Comparison of ENCODE assay signal across 32 cellular contexts in genomic region chr10:112241651-112242341, GRCh38. TPM values are rescaled to one million over a fixed set of nuclear protein-coding genes. Genes with fewer than 3 reads are reported as not detected.
A peak's percentile ranks its signal among the peaks of the same experiment; 100 is the strongest.
DNase-seq lines count a peak whose midpoint lies in the region; ATAC-seq, FAIRE-seq and TF ChIP-seq lines count a peak whose summit lies in the region.
"Had no signal": no experiment of that assay in that cellular context is flagged by ENCODE, and none has a peak within 500 bp of the region (broad histone marks: within the 10 kb centered on the region; RNA-seq: fewer than 3 reads in every experiment).

No MANE protein-coding gene starts in this region.

- H3K23ac ChIP-seq in H1 (ENCODE audit: insufficient read length) = no peak overlapping the region

- H3K4me3 ChIP-seq in body of pancreas (no peak overlapping the region), H1 (ENCODE audit: extremely low read depth in 1 of 4, insufficient read depth in 2 of 4, low read depth in 3 of 4, low read length in 4 of 4) (no peak overlapping the region), thyroid gland (replicated peaks in 1 of 3) (no peak overlapping the region)
- H3K4me3 ChIP-seq: BLaER1, GM12878 had no signal

- H2AFZ ChIP-seq in H1 (ENCODE audit: low read length) = no peak overlapping the region

- no peaks in the 10 kb centered on the region for H3K36me3 ChIP-seq in body of pancreas (replicated peaks in 1 of 2; ENCODE audit: insufficient read depth in 1 of 2, low read depth in 2 of 2)
- no peaks in the 10 kb centered on the region for H3K36me3 ChIP-seq in H1 (ENCODE audit: control insufficient read depth in 2 of 4, insufficient read depth in 4 of 4, low read length in 3 of 4)
- no peaks in the 10 kb centered on the region for H3K36me3 ChIP-seq in thyroid gland
- H3K36me3 ChIP-seq: BE2C had no signal

- TF ChIP-seq POLR2A in body of pancreas (IDR thresholded peaks at IDR 0.05) (no peak), H1 (IDR thresholded peaks at IDR 0.05; ENCODE audit: control extremely low read depth in 1 of 2, low read depth in 2 of 2, low read length in 2 of 2) (no peak), thyroid gland (IDR thresholded peaks at IDR 0.05) (no peak), GM18505 (IDR thresholded peaks at IDR 0.05; ENCODE audit: borderline replicate concordance, extremely low read depth, insufficient read depth, insufficient read length) (no peak)

- H4K5ac ChIP-seq in H1 (ENCODE audit: insufficient read length, low read depth, low read length) = no peak overlapping the region

- CTCF ChIA-PET in H1 (lab: Charles Lee; ENCODE audit: partially characterized antibody) = no interaction called here

- peaks cover 0 to 14% (median 0%) of the 10 kb centered on the region in 3 donors for H3K9me3 ChIP-seq in body of pancreas
- H3K9me3 ChIP-seq in H1 (ENCODE audit: insufficient read depth in 2 of 2, low read depth in 1 of 2, low read length in 1 of 2) = peaks cover 3% of the 10 kb centered on the region in 2 experiments; a peak in 2 of 4 replicates
- H3K9me3 ChIP-seq in thyroid gland = no peaks in the 10 kb centered on the region
- H3K9me3 ChIP-seq: BE2C had no signal

- H3K23me2 ChIP-seq in H1 (ENCODE audit: low read depth, low read length) = no peaks in the 10 kb centered on the region

- TF ChIP-seq EP300 in H1 (IDR thresholded peaks at IDR 0.05; ENCODE audit: borderline replicate concordance in 1 of 2, low read depth in 2 of 2, low read length in 2 of 2) = no peak

- H3K79me2 ChIP-seq in H1 (ENCODE audit: control insufficient read depth in 1 of 2, insufficient read depth in 2 of 2, low read length in 2 of 2) = no peaks in the 10 kb centered on the region

- H3K9ac ChIP-seq in H1 (replicated peaks in 1 of 4; ENCODE audit: extremely low read depth in 1 of 4, low read depth in 3 of 4, low read length in 3 of 4) = no peak overlapping the region
- H3K9ac ChIP-seq: BLaER1 had no signal

- peak overlapping the region in 1 of 4 donors; percentile 42 for H3K27ac ChIP-seq in body of pancreas
- H3K27ac ChIP-seq in H1 (ENCODE audit: low read depth, low read length) = no peak overlapping the region
- H3K27ac ChIP-seq in thyroid gland = peak overlapping the region in 2 of 3 donors; percentile 2 to 50
- H3K27ac ChIP-seq: BLaER1 had no signal

- H2AK5ac ChIP-seq in H1 (ENCODE audit: low read depth, low read length) = no peak overlapping the region

- no peaks in the 10 kb centered on the region for H3K4me1 ChIP-seq in body of pancreas
- no peaks in the 10 kb centered on the region for H3K4me1 ChIP-seq in H1 (replicated peaks in 1 of 4; ENCODE audit: control insufficient read depth in 3 of 4, insufficient read depth in 4 of 4, low read length in 3 of 4)
- H3K4me1 ChIP-seq in thyroid gland = peaks cover 0 to 5% of the 10 kb centered on the region in 2 donors
- H3K4me1 ChIP-seq: BE2C, BLaER1 had no signal

- H3K18ac ChIP-seq in H1 (ENCODE audit: extremely low read depth, low read length) = no peak overlapping the region

- H4K20me1 ChIP-seq in H1 (replicated peaks in 1 of 2; ENCODE audit: control insufficient read depth in 1 of 2, insufficient read depth in 2 of 2, low read length in 2 of 2) = no peaks in the 10 kb centered on the region
- H4K20me1 ChIP-seq: BLaER1 had no signal

- POLR2A ChIA-PET in H1 (lab: Charles Lee; ENCODE audit: partially characterized antibody) = no interaction called here

- H2BK15ac ChIP-seq in H1 (ENCODE audit: low read length) = no peak overlapping the region

- H3K14ac ChIP-seq in H1 (ENCODE audit: insufficient read length) = no peak overlapping the region

- 47 to 49% methylated on average over 2 of the region's 2 CpGs for WGBS in body of pancreas, 2 donors
- 90% methylated on average over 2 of the region's 2 CpGs; no CpG with 5 or more reads in 1 of the 2 experiments for WGBS in H1 (ENCODE audit: extremely low coverage in 1 of 2, insufficient coverage in 1 of 2, insufficient read length in 1 of 2, insufficient replicate concordance in 2 of 2, low coverage in 1 of 2, low lambda C conversion rate in 2 of 2, missing lambda C conversion rate in 1 of 2), 2 experiments
- WGBS in thyroid gland, 2 donors = 47 to 64% methylated on average over 2 of the region's 2 CpGs

- no peak overlapping the region for H4K8ac ChIP-seq in H1 (ENCODE audit: extremely low read depth, insufficient read depth, low read length)

- intact Hi-C loops in body of pancreas (cut with DNase I) = no loop called here
- intact Hi-C loops in thyroid gland (cut with DNase I) = no loop called here
- intact Hi-C loops in head of caudate nucleus (cut with DNase I) = no loop called here

- H3K27me3 ChIP-seq in body of pancreas = no peaks in the 10 kb centered on the region
- H3K27me3 ChIP-seq in H1 (replicated peaks in 1 of 4; ENCODE audit: control insufficient read depth in 3 of 4, extremely low read depth in 1 of 4, insufficient read depth in 3 of 4, low read length in 3 of 4) = no peaks in the 10 kb centered on the region; a peak in 1 of 7 replicates
- no peaks in the 10 kb centered on the region for H3K27me3 ChIP-seq in thyroid gland
- H3K27me3 ChIP-seq: BE2C, BLaER1 had no signal

- H2BK20ac ChIP-seq in H1 (ENCODE audit: low read length) = no peak overlapping the region

- TF ChIP-seq CTCF in body of pancreas (IDR thresholded peaks at IDR 0.05) = no peak
- no peak for TF ChIP-seq CTCF in H1 (IDR thresholded peaks at IDR 0.05; ENCODE audit: control extremely low read depth in 1 of 3, insufficient read depth in 1 of 3, low read depth in 1 of 3, low read length in 3 of 3)
- no peak for TF ChIP-seq CTCF in thyroid gland (IDR thresholded peaks at IDR 0.05)

- H4K91ac ChIP-seq in H1 (replicated peaks; ENCODE audit: insufficient read length, low read length) = no peak overlapping the region

- H2BK120ac ChIP-seq in H1 (replicated peaks; ENCODE audit: low read depth, low read length) = no peak overlapping the region

- DNase-seq in body of pancreas (peak in 1 of 4 donors; percentile 19), H1 (ENCODE audit: low read depth in 1 of 2, low spot score in 2 of 2) (no peak), left lobe of liver (ENCODE audit: low spot score) (no peak), thyroid gland (peak in 1 of 2 donors; percentile 43), activated gamma-delta T cell treated with Interleukin-2 at 50 U/mL for 16 hours (no peak), head of caudate nucleus (no peak)
- DNase-seq: 8988T; ACHN; BE2C; C1 segment of cervical spinal cord; CD4-positive, alpha-beta memory T cell; CD4-positive, CD25-positive, alpha-beta regulatory T cell; CD8-positive, alpha-beta memory T cell; COR-L47; DMS 273 treated with DMSO at 0.1 percent for 48 hours; DMS153; DMS53; DMS79; DND-41; EL; GDM1 had no signal

- ATAC-seq in body of pancreas = peak; percentile 75
- ATAC-seq in left lobe of liver = peak; percentile 52
- no peak for ATAC-seq in GM18505 (IDR thresholded peaks at IDR 0.05; ENCODE audit: unreplicated experiment)
- no peak for ATAC-seq in GM18861 (IDR thresholded peaks at IDR 0.05; ENCODE audit: unreplicated experiment)
- ATAC-seq: GM12878 had no signal

- TF ChIP-seq RAD21 in H1 (IDR thresholded peaks at IDR 0.05 in 1 of 2, conservative IDR thresholded peaks at IDR 0.05 in 1 of 2; ENCODE audit: low read depth in 2 of 2, low read length in 2 of 2) = peak; percentile 10 to 31; a peak in 2 of 4 replicates

- no peak for FAIRE-seq in H1 (lab: Jason Lieb, UNC)
- FAIRE-seq: A204.1, GM12878, GM12892 had no signal

- no peak overlapping the region for H3K56ac ChIP-seq in H1 (replicated peaks; ENCODE audit: insufficient read length, low read depth, low read length)

- H3K4ac ChIP-seq in H1 (replicated peaks; ENCODE audit: insufficient read length, low read depth, low read length) = no peak overlapping the region

- H2BK12ac ChIP-seq in H1 (ENCODE audit: low read depth, low read length) = no peak overlapping the region

- no peak overlapping the region for H2BK5ac ChIP-seq in H1 (ENCODE audit: low read depth, low read length)

- H3K79me1 ChIP-seq in H1 (ENCODE audit: low read depth, low read length) = no peaks in the 10 kb centered on the region

- no peak overlapping the region for H3K4me2 ChIP-seq in H1 (ENCODE audit: insufficient read depth in 1 of 2, low read depth in 2 of 2, low read length in 2 of 2)
- H3K4me2 ChIP-seq: BLaER1 had no signal

TF ChIP-seq in H1, 55 proteins besides CTCF, POLR2A, EP300 and RAD21:
- TF ChIP-seq FOSL1 (IDR thresholded peaks at IDR 0.05; ENCODE audit: insufficient read depth, low read depth, low read length) (no peak), TEAD4 (IDR thresholded peaks at IDR 0.05; ENCODE audit: low read depth, low read length) (no peak), SIX5 (IDR thresholded peaks at IDR 0.05; ENCODE audit: low read depth, low read length) (no peak), SP4 (IDR thresholded peaks at IDR 0.05; ENCODE audit: low read length) (no peak)

RNA-seq across cellular contexts. Expression of gene TECTB, which starts 41.4 kb away (rescaled TPM):
- total RNA-seq in body of pancreas (not detected), left lobe of liver (0.13 TPM), thyroid gland (under 1 TPM; 0.29 to 0.89 (median 0.72) TPM)
- not detected in 2 replicates for total RNA-seq in H1 (2021; fragmentation: NEBNext Ultra II Directional; extraction: Animal tissue kit (Norgen Biotek cat#: 25700))
- not detected in 2 replicates for polyA plus RNA-seq in H1 (2011; rRNA removed)
- polyA plus RNA-seq in H1 (2011; cell fraction: cytosol; rRNA removed) = not detected
- polyA plus RNA-seq in H1 (2011; cell fraction: nucleus; rRNA removed) = not detected
- polyA plus RNA-seq in H1 (2012, experiment 1 of 2) = not detected in 4 replicates
- polyA plus RNA-seq in H1 (2012, experiment 2 of 2) = not detected
- not detected for polyA plus RNA-seq in H1 (2013, experiment 1 of 2)
- not detected for polyA plus RNA-seq in H1 (2013, experiment 2 of 2)
- polyA minus RNA-seq in H1 (2011; rRNA and poly(A)+ RNA removed) = not detected in 2 replicates
- polyA minus RNA-seq in H1 (2011; cell fraction: cytosol; rRNA and poly(A)+ RNA removed) = not detected
- polyA minus RNA-seq in H1 (2011; cell fraction: nucleus; rRNA and poly(A)+ RNA removed) = not detected
- total RNA-seq: A673; CD4-positive, alpha-beta memory T cell; CD4-positive, CD25-positive, alpha-beta regulatory T cell; CD8-positive, alpha-beta memory T cell; Daoy; G401; GM12878 had no signal
- polyA plus RNA-seq: AG04450; CD14-positive monocyte; CD4-positive, alpha-beta memory T cell; CD4-positive, CD25-positive, alpha-beta regulatory T cell; CD8-positive, alpha-beta memory T cell; GM12878 had no signal

RNA-seq across cellular contexts. Expression of gene GPAM, which starts 58.2 kb away (rescaled TPM):
- 10 to 100 TPM in 1 of 2 donors, 1 to 10 TPM in 1; 9.1 to 66.9 TPM for total RNA-seq in body of pancreas
- total RNA-seq in H1 (2021; fragmentation: NEBNext Ultra II Directional; extraction: Animal tissue kit (Norgen Biotek cat#: 25700)) = 15.5 and 18.5 TPM in 2 replicates
- polyA plus RNA-seq in H1 (2011; rRNA removed) = 3.4 and 5.5 TPM in 2 replicates
- 5.7 TPM for polyA plus RNA-seq in H1 (2011; cell fraction: cytosol; rRNA removed)
- polyA plus RNA-seq in H1 (2011; cell fraction: nucleus; rRNA removed) = 7.4 TPM
- 5.0 to 7.6 TPM (median 6.3 TPM) in 4 replicates for polyA plus RNA-seq in H1 (2012, experiment 1 of 2)
- polyA plus RNA-seq in H1 (2012, experiment 2 of 2) = 0.41 TPM
- 12.1 TPM for polyA plus RNA-seq in H1 (2013, experiment 1 of 2)
- polyA plus RNA-seq in H1 (2013, experiment 2 of 2) = 11.8 TPM
- polyA minus RNA-seq in H1 (2011; rRNA and poly(A)+ RNA removed) = 16.1 and 24.3 TPM in 2 replicates
- polyA minus RNA-seq in H1 (2011; cell fraction: cytosol; rRNA and poly(A)+ RNA removed) = 5.5 TPM
- polyA minus RNA-seq in H1 (2011; cell fraction: nucleus; rRNA and poly(A)+ RNA removed) = 25.0 TPM
- 276 TPM for total RNA-seq in left lobe of liver
- total RNA-seq in thyroid gland = 10 to 100 TPM; 29.2 to 58.0 (median 40.8) TPM

Comparison
In these comparisons a context has a peak if more than half of its experiments do, and no peak if none do; other contexts are left out.
1. ATAC-seq: peak in body of pancreas (single experiment) and left lobe of liver (single experiment); none in GM18505 (single experiment) and GM18861 (single experiment).